Comparison of ENCODE assay signal across 20 cellular contexts in the genomic region with DNA sequence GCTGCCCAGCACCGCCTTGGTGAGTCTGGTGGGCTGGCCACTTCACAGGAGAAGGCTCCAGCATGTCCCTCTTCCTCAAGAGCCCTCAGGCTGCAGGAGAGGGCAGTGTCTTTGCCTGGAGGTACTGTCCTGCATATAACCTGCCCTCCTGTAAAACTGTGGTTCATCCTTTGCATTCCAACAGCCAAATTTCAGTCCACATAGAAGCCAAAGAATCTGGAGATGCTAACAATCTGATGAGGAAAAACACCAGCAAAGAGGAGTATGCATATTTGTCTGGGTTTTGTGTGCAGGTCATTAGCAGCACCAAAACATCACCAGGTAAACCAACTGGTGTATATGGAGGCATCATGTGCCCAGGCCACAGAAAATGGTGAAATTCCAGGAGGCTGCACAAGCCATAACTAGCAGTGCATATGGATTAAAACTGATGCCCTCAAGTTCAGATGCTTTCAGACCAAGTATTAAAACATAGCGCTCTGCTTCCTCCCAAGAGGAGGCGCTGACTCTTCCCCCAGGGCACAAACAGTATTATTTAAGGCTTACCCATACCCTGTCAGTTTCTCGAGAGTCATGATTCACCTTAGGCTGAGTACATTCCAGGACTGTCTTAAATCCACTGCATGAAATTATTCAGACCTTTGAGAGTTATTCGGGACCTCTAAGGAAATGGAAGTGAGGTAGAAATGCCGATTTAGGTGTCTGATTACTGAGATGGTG.
A peak's percentile ranks its signal among the peaks of the same experiment; 100 is the strongest.
DNase-seq lines count a peak whose midpoint lies in the region; ATAC-seq, FAIRE-seq and TF ChIP-seq lines count a peak whose summit lies in the region.
"Had no signal": no experiment of that assay in that cellular context is flagged by ENCODE, and none has a peak within 500 bp of the region (broad histone marks: within the 10 kb centered on the region; RNA-seq: fewer than 3 reads in every experiment).

No MANE protein-coding gene starts in this region.

- WGBS in GM23248 (ENCODE audit: low coverage in 1 of 2, low lambda C conversion rate in 2 of 2, missing lambda C conversion rate in 2 of 2), 2 experiments, result 30 to 31% methylated on average over 6 of the region's 6 CpGs

- H4K20me1 ChIP-seq in GM23248 (ENCODE audit: insufficient read depth), result no peaks in the 10 kb centered on the region
- H4K20me1 ChIP-seq: BLaER1 had no signal

- H3K79me2 ChIP-seq in GM23248 (ENCODE audit: insufficient read depth), result no peaks in the 10 kb centered on the region

- H2AFZ ChIP-seq in GM23248, result no peak overlapping the region

- H3K27ac ChIP-seq in GM23248 (no peak overlapping the region), colonic mucosa (no peak overlapping the region)
- H3K27ac ChIP-seq: BLaER1, HL-60, KMS-11, SK-N-MC had no signal

- in situ Hi-C loops in GM23248 (cut with MboI), result no loop called here

- no peak for ATAC-seq in HG03175 (IDR thresholded peaks at IDR 0.05; ENCODE audit: unreplicated experiment)
- ATAC-seq: GM12878, HCT116, Right ventricle myocardium inferior, T-cell had no signal

- H3K9me3 ChIP-seq in GM23248 (ENCODE audit: low read depth), result no peaks in the 10 kb centered on the region
- H3K9me3 ChIP-seq in colonic mucosa, result no peaks in the 10 kb centered on the region
- H3K9me3 ChIP-seq: BLaER1 had no signal

- H3K36me3 ChIP-seq in GM23248 (ENCODE audit: low read depth), result no peaks in the 10 kb centered on the region
- H3K36me3 ChIP-seq in bronchial epithelial cell (ENCODE audit: control insufficient read depth, insufficient read depth, low read length), result no peaks in the 10 kb centered on the region
- no peaks in the 10 kb centered on the region for H3K36me3 ChIP-seq in colonic mucosa
- H3K36me3 ChIP-seq: BLaER1 had no signal

- no peaks in the 10 kb centered on the region for H3F3A ChIP-seq in GM23248 (ENCODE audit: insufficient read depth)

- H3K9ac ChIP-seq in GM23248 (no peak overlapping the region), colonic mucosa (ENCODE audit: low read depth in 2 of 2, low read length in 2 of 2) (no peak overlapping the region)
- H3K9ac ChIP-seq: BLaER1, KMS-11 had no signal

- no peak for FAIRE-seq in bronchial epithelial cell (lab: Jason Lieb, UNC)
- FAIRE-seq: GM12878, GM19239 had no signal

- H3K27me3 ChIP-seq in GM23248 (replicated peaks; ENCODE audit: insufficient read depth) (0 out of 2 replicates have a peak, but pooled peaks cover 3% of the 10 kb centered on the region), bronchial epithelial cell (ENCODE audit: control insufficient read depth, insufficient read depth, low read length) (no peaks in the 10 kb centered on the region), colonic mucosa (no peaks in the 10 kb centered on the region)
- H3K27me3 ChIP-seq: BLaER1 had no signal

- H3K4me2 ChIP-seq in GM23248 (ENCODE audit: unreplicated experiment), result no peak overlapping the region
- H3K4me2 ChIP-seq: BLaER1, KMS-11 had no signal

- no peak for TF ChIP-seq CTCF in bronchial epithelial cell (IDR thresholded peaks at IDR 0.05; ENCODE audit: insufficient read depth, low read length, severe bottlenecking)
- TF ChIP-seq CTCF in colonic mucosa (IDR thresholded peaks at IDR 0.05), result no peak

- H3K9me2 ChIP-seq in GM23248 (ENCODE audit: insufficient read depth), result no peaks in the 10 kb centered on the region

- DNase-seq in GM23248, result peak; percentile 50
- DNase-seq in NCI-H69 (lab: John Stamatoyannopoulos, UW), result peak; percentile 9
- peak; percentile 81 for DNase-seq in bronchial epithelial cell (ENCODE audit: low read depth)
- DNase-seq in renal cortical epithelial cell (ENCODE audit: low read depth), result peak; percentile 54
- DNase-seq in colonic mucosa, result no peak
- no peak for DNase-seq in stimulated activated CD8-positive, alpha-beta memory T cell treated with anti-CD3 and anti-CD28 coated beads, Interleukin-4, amount 100 ng/mL, for 48 hours
- DNase-seq: DMS153, NCI-H1417, NCI-H2029, NCI-H524, T-cell had no signal

- H3K4me3 ChIP-seq in GM23248 (no peak overlapping the region), bronchial epithelial cell (ENCODE audit: low read depth, low read length) (no peak overlapping the region), colonic mucosa (no peak overlapping the region)
- H3K4me3 ChIP-seq: BLaER1, GM12878, SK-N-MC had no signal

- H3K4me1 ChIP-seq in GM23248 (ENCODE audit: insufficient read depth) (no peaks in the 10 kb centered on the region), colonic mucosa (no peaks in the 10 kb centered on the region)
- H3K4me1 ChIP-seq: BLaER1 had no signal

- intact Hi-C loops in colonic mucosa (cut with DNase I), result no loop called here

Comparison
In these comparisons a context has a peak if more than half of its experiments do, and no peak if none do; other contexts are left out.
1. DNase-seq: peak in GM23248 (single experiment), NCI-H69 (single experiment), bronchial epithelial cell (single experiment) and renal cortical epithelial cell (single experiment); none in colonic mucosa (single experiment) and stimulated activated CD8-positive, alpha-beta memory T cell treated with anti-CD3 and anti-CD28 coated beads, Interleukin-4, amount 100 ng/mL, for 48 hours (single experiment).